1 cellular context compared by ENCODE assay signal in genomic region chrX:105910563-105911105, GRCh38.
A peak's percentile ranks its signal among the peaks of the same experiment; 100 is the strongest.
TF ChIP-seq lines count a peak whose summit lies in the region.

No MANE protein-coding gene starts in this region.

TF ChIP-seq in K562, 482 proteins besides CTCF, POLR2A, EP300 and RAD21 (continued from another document):
- TF ChIP-seq MAFG (tag; conservative IDR thresholded peaks at IDR 0.05), result 0 out of 2 replicates have a peak, but pooled peaks have one; percentile 29
- no peak for TF ChIP-seq BRCA1 (IDR thresholded peaks at IDR 0.05)
- TF ChIP-seq BRCA1 (CRISPR knock-in tag; IDR thresholded peaks at IDR 0.05), result no peak
